8 cellular contexts compared by ENCODE assay signal in the genomic region with DNA sequence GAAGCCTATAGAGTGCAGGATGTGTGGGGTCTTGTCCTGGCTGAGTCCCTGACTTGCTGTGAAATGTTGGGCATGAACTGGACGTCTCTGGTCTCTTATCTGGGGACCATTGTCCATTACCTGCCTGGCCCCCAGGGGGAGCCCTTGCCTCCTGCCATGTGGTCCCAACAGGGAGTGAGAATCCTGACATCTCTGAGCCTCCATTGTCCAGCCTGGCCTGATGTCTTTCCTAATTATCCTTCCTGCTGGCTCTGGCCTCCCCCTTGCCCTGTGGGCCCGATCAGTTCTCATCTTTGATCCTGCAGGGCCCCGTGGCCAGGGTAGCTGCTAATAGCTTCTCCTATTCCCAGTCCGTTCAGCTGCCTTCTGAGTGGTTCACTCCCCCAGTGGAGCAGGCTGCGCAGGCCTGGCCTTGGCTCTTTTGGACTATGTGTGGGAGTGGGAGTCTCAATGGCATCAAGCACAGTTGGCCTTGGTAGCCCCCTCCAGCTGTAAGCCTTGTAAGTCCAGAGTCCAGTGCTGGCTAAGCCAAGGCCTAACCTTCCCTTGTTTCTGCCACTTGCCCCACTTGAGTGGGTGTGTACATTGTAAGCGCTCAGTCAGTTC.
DNase-seq lines count a peak whose midpoint lies in the region; ATAC-seq and TF ChIP-seq lines count a peak whose summit lies in the region.

No MANE protein-coding gene starts in this region.

- H3K4me1 ChIP-seq in OCI-LY7 (ENCODE audit: insufficient read depth, low read length, poor library complexity, severe bottlenecking) (peaks cover 83% of the 10 kb centered on the region), GM23248 (ENCODE audit: insufficient read depth) (no peaks in the 10 kb centered on the region; the same call in 1 of the 2 replicates)

- no TSS peak for BruUV-seq in OCI-LY7 (replicated peaks; lab: Mats Ljungman, UMichigan)

- DNase-seq in GM10248 (ENCODE audit: extremely low spot score), result peak; percentile 73
- peak; percentile 58 for DNase-seq in OCI-LY7 (ENCODE audit: low spot score)
- peak; percentile 54 to 55 for DNase-seq in activated T-cell treated with anti-CD3 and anti-CD28 coated beads, Interleukin-2, amount 50 U/mL, for 72 hours
- DNase-seq in Right ventricle myocardium inferior (ENCODE audit: missing footprints), result peak; percentile 72
- DNase-seq in stimulated activated CD4-positive, alpha-beta T cell treated with anti-CD3 and anti-CD28 coated beads, Interleukin-15, amount 100 ng/mL, for 1 hour (ENCODE audit: low read depth in 1 of 2, low spot score in 1 of 2), result peak; percentile 18 to 46
- DNase-seq in GM23248, result no peak

- intact Hi-C loops in OCI-LY7 (cut with micrococcal nuclease; ENCODE audit: unreplicated experiment), result loop anchor here (1.0 to 2.0 kb wide), 3 partner anchors 33 to 53 kb away; no protein-coding TSS in a partner anchor
- intact Hi-C loops in Right ventricle myocardium inferior (cut with DNase I), result loop anchor here (5.0 kb wide), 1 partner anchor 151 kb away; no protein-coding TSS in a partner anchor

- no peak overlapping the region for H3K4me3 Mint-ChIP-seq in activated T-cell treated with anti-CD3 and anti-CD28 coated beads, Interleukin-2, amount 50 U/mL, for 72 hours

- ATAC-seq in activated T-cell treated with anti-CD3 and anti-CD28 coated beads, Interleukin-2, amount 50 U/mL, for 72 hours (replicated peaks in 1 of 2), result peak; percentile 59 to 65
- ATAC-seq in Right ventricle myocardium inferior (peak; percentile 13), GM19035 (IDR thresholded peaks at IDR 0.05; ENCODE audit: unreplicated experiment) (no peak), HG03469 (IDR thresholded peaks at IDR 0.05; ENCODE audit: unreplicated experiment) (no peak)

- no peaks in the 10 kb centered on the region for H3K79me2 ChIP-seq in OCI-LY7 (ENCODE audit: insufficient read depth, low read depth, low read length)
- no peaks in the 10 kb centered on the region for H3K79me2 ChIP-seq in GM23248 (ENCODE audit: insufficient read depth)

- H3K27ac ChIP-seq in OCI-LY7 (ENCODE audit: low read depth, low read length, poor library complexity, severe bottlenecking) (peak overlapping the region; percentile 74), GM23248 (no peak overlapping the region)

- H3K4me1 Mint-ChIP-seq in activated T-cell treated with anti-CD3 and anti-CD28 coated beads, Interleukin-2, amount 50 U/mL, for 72 hours (ENCODE audit: low read depth), result peaks cover 16% of the 10 kb centered on the region

- no peaks in the 10 kb centered on the region for H3K27me3 ChIP-seq in GM23248 (replicated peaks; ENCODE audit: insufficient read depth)

- POLR2A ChIA-PET in GM10248 (lab: Yijun Ruan, JAX), result no interaction called here
- POLR2A ChIA-PET in OCI-LY7 (lab: Charles Lee), result interaction anchor here (0.6 to 2.0 kb wide), 6 partner anchors 10 to 101 kb away, joined by 3 to 8 read pairs (median 4); no protein-coding TSS in a partner anchor

- H3K4me2 ChIP-seq in OCI-LY7 (ENCODE audit: low read length) (peak overlapping the region; percentile 53), GM23248 (ENCODE audit: unreplicated experiment) (no peak overlapping the region)

- H3K27me3 Mint-ChIP-seq in activated T-cell treated with anti-CD3 and anti-CD28 coated beads, Interleukin-2, amount 50 U/mL, for 72 hours (ENCODE audit: low read depth), result no peaks in the 10 kb centered on the region

- WGBS in GM23248 (ENCODE audit: low coverage in 1 of 2, low lambda C conversion rate in 2 of 2, missing lambda C conversion rate in 2 of 2), 2 experiments, result 73 to 80% methylated on average over 6 of the region's 6 CpGs

- peak; percentile 66 for TF ChIP-seq CTCF in GM10248 (IDR thresholded peaks at IDR 0.05; ENCODE audit: control extremely low read depth, extremely low read depth, low read depth, missing control alignments)
- peak; percentile 89 for TF ChIP-seq CTCF in OCI-LY7 (conservative IDR thresholded peaks at IDR 0.05; ENCODE audit: low read length)

- in situ Hi-C loops in GM23248 (cut with MboI), result no loop called here

- no peaks in the 10 kb centered on the region for H3K9me3 Mint-ChIP-seq in activated T-cell treated with anti-CD3 and anti-CD28 coated beads, Interleukin-2, amount 50 U/mL, for 72 hours

- H3F3A ChIP-seq in GM23248 (ENCODE audit: insufficient read depth), result no peaks in the 10 kb centered on the region; the same call in 1 of the 2 replicates

- H3K9me3 ChIP-seq in OCI-LY7 (ENCODE audit: low read length) (no peaks in the 10 kb centered on the region), GM23248 (ENCODE audit: low read depth) (no peaks in the 10 kb centered on the region)

- peak overlapping the region; percentile 33; the same call in 1 of the 2 replicates for H2AFZ ChIP-seq in OCI-LY7 (ENCODE audit: low read length)
- H2AFZ ChIP-seq in GM23248, result no peak overlapping the region

- H3K9ac ChIP-seq in GM23248, result no peak overlapping the region

- H3K4me3 ChIP-seq in OCI-LY7 (ENCODE audit: low read depth, low read length, poor library complexity, severe bottlenecking) (no peak overlapping the region), GM23248 (no peak overlapping the region)

- H3K9me2 ChIP-seq in OCI-LY7 (ENCODE audit: insufficient read depth, low read length) (no peaks in the 10 kb centered on the region), GM23248 (ENCODE audit: insufficient read depth) (no peaks in the 10 kb centered on the region)

- CTCF ChIA-PET in GM10248 (lab: Yijun Ruan, JAX), result interaction anchor here (0.7 to 5.8 kb wide), 17 partner anchors 9 to 214 kb away, joined by 3 to 40 read pairs (median 4); no protein-coding TSS in a partner anchor
- CTCF ChIA-PET in OCI-LY7 (lab: Charles Lee; ENCODE audit: unreplicated experiment), result interaction anchor here (0.6 to 2.7 kb wide), 4 partner anchors 25 to 107 kb away, joined by 3 to 30 read pairs (median 6); no protein-coding TSS in a partner anchor

- H3K36me3 Mint-ChIP-seq in activated T-cell treated with anti-CD3 and anti-CD28 coated beads, Interleukin-2, amount 50 U/mL, for 72 hours (ENCODE audit: insufficient read depth in 2 of 2), result no peaks in the 10 kb centered on the region

- H3K36me3 ChIP-seq in OCI-LY7 (ENCODE audit: insufficient read depth, low read length), result no peaks in the 10 kb centered on the region
- no peaks in the 10 kb centered on the region for H3K36me3 ChIP-seq in GM23248 (ENCODE audit: low read depth)

- H4K20me1 ChIP-seq in OCI-LY7 (ENCODE audit: insufficient read depth, low read length) (no peaks in the 10 kb centered on the region), GM23248 (ENCODE audit: insufficient read depth) (no peaks in the 10 kb centered on the region)

- H3K27ac Mint-ChIP-seq in activated T-cell treated with anti-CD3 and anti-CD28 coated beads, Interleukin-2, amount 50 U/mL, for 72 hours, result no peak overlapping the region

Comparison
In these comparisons a context has a peak if more than half of its experiments do, and no peak if none do; other contexts are left out.
1. ATAC-seq: peak in activated T-cell treated with anti-CD3 and anti-CD28 coated beads, Interleukin-2, amount 50 U/mL, for 72 hours (2 of 2) and Right ventricle myocardium inferior (single experiment); none in GM19035 (single experiment) and HG03469 (single experiment).